ENCODE assay signal across 1 cellular context in genomic region chr4:101125045-101125713, GRCh38.
TF ChIP-seq lines count a peak whose summit lies in the region.

No MANE protein-coding gene starts in this region.

TF ChIP-seq in HCT116, 20 proteins besides CTCF, POLR2A, EP300 and RAD21 (continued from another document):
- TF ChIP-seq, protein P1, sequence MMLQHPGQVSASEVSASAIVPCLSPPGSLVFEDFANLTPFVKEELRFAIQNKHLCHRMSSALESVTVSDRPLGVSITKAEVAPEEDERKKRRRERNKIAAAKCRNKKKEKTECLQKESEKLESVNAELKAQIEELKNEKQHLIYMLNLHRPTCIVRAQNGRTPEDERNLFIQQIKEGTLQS (IDR thresholded peaks at IDR 0.05) = no peak
- TF ChIP-seq, protein P2, sequence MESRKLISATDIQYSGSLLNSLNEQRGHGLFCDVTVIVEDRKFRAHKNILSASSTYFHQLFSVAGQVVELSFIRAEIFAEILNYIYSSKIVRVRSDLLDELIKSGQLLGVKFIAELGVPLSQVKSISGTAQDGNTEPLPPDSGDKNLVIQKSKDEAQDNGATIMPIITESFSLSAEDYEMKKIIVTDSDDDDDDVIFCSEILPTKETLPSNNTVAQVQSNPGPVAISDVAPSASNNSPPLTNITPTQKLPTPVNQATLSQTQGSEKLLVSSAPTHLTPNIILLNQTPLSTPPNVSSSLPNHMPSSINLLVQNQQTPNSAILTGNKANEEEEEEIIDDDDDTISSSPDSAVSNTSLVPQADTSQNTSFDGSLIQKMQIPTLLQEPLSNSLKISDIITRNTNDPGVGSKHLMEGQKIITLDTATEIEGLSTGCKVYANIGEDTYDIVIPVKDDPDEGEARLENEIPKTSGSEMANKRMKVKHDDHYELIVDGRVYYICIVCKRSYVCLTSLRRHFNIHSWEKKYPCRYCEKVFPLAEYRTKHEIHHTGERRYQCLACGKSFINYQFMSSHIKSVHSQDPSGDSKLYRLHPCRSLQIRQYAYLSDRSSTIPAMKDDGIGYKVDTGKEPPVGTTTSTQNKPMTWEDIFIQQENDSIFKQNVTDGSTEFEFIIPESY (IDR thresholded peaks at IDR 0.05; ENCODE audit: extremely low read depth, insufficient replicate concordance, low read length) = no peak
- TF ChIP-seq REST (IDR thresholded peaks at IDR 0.05; ENCODE audit: low read depth) = no peak
- TF ChIP-seq EZH2 (IDR thresholded peaks at IDR 0.05) = no peak
- TF ChIP-seq POLR2AphosphoS5 (IDR thresholded peaks at IDR 0.05; ENCODE audit: low read depth, low read length) = peak; percentile 56
- TF ChIP-seq CEBPB (IDR thresholded peaks at IDR 0.05; ENCODE audit: low read depth) = no peak
- TF ChIP-seq MAX (IDR thresholded peaks at IDR 0.05) = peak; percentile 25; the same call in 1 of the 2 replicates
